8 cellular contexts compared by ENCODE assay signal in genomic region chr5:141692533-141692888, GRCh38. TPM values are rescaled to one million over a fixed set of nuclear protein-coding genes. Genes with fewer than 3 reads are reported as not detected.
DNase-seq lines count a peak whose midpoint lies in the region; ATAC-seq and TF ChIP-seq lines count a peak whose summit lies in the region.

No MANE protein-coding gene starts in this region.

- no peak for TF ChIP-seq CTCF in activated B cell treated with CpG ODN at 0.5 μM for 24 hours (IDR thresholded peaks at IDR 0.05)
- TF ChIP-seq CTCF in fibroblast of villous mesenchyme (IDR thresholded peaks at IDR 0.05; ENCODE audit: insufficient read depth, low read depth, low read length), result no peak
- TF ChIP-seq CTCF in thyroid gland (IDR thresholded peaks at IDR 0.05), result no peak

- H3K9me3 ChIP-seq in skeletal muscle tissue (ENCODE audit: control insufficient read depth in 3 of 3, low read length in 3 of 3) (no peaks in the 10 kb centered on the region), thyroid gland (no peaks in the 10 kb centered on the region)

- DNase-seq in activated CD4-positive, alpha-beta T cell treated with anti-CD3 and anti-CD28 coated beads for 36 hours, result peak; percentile 47
- no peak for DNase-seq in activated CD4-positive, alpha-beta T cell treated with anti-CD3 and anti-CD28 coated beads, Interleukin-2, amount 50 U/mL, for 4 hours
- no peak for DNase-seq in activated B cell treated with CpG ODN at 0.5 μM for 24 hours
- DNase-seq in fibroblast of villous mesenchyme (ENCODE audit: low read depth), result no peak
- DNase-seq in HuH-7.5 (ENCODE audit: low spot score), result no peak
- DNase-seq in thyroid gland, result no peak

- peaks cover 7% of the 10 kb centered on the region for H3K27me3 Mint-ChIP-seq in activated CD4-positive, alpha-beta T cell treated with anti-CD3 and anti-CD28 coated beads for 36 hours
- H3K27me3 Mint-ChIP-seq in activated B cell treated with CpG ODN at 0.5 μM for 24 hours, result peaks cover 55% of the 10 kb centered on the region

- H3K27me3 ChIP-seq in skeletal muscle tissue (ENCODE audit: control insufficient read depth in 3 of 3, insufficient read depth in 3 of 3, low read length in 3 of 3), result peaks cover 13 to 21% (median 17%) of the 10 kb centered on the region in 3 donors
- H3K27me3 ChIP-seq in thyroid gland, result no peaks in the 10 kb centered on the region

- 15 to 18% methylated on average over 5 of the region's 5 CpGs for WGBS in thyroid gland, 2 donors

- peak overlapping the region in 1 of 3 donors; percentile 54 for H3K9ac ChIP-seq in skeletal muscle tissue (ENCODE audit: low read depth in 1 of 3, low read length in 3 of 3)

- no peaks in the 10 kb centered on the region for H3K36me3 Mint-ChIP-seq in activated CD4-positive, alpha-beta T cell treated with anti-CD3 and anti-CD28 coated beads for 36 hours (ENCODE audit: low read depth)
- H3K36me3 Mint-ChIP-seq in activated B cell treated with CpG ODN at 0.5 μM for 24 hours (ENCODE audit: low read depth), result no peaks in the 10 kb centered on the region

- intact Hi-C loops in activated CD4-positive, alpha-beta T cell treated with anti-CD3 and anti-CD28 coated beads for 36 hours (cut with DNase I, micrococcal nuclease), result loop anchor here (1.0 to 5.0 kb wide), 11 partner anchors 122 to 1005 kb away; partner anchors contain the start of genes RNF14 (in 2 of the 2) and DELE1 (in 1 of the 2)
- intact Hi-C loops in activated B cell treated with CpG ODN at 0.5 μM for 24 hours (cut with micrococcal nuclease), result loop anchor here (1.0 to 5.0 kb wide), 8 partner anchors 122 to 1005 kb away; partner anchors contain the start of gene RNF14
- intact Hi-C loops in thyroid gland (cut with DNase I), result loop anchor here (2.0 kb wide), 2 partner anchors 184 to 268 kb away; no protein-coding TSS in a partner anchor

- H3K4me1 ChIP-seq in skeletal muscle tissue (ENCODE audit: control insufficient read depth in 3 of 3, insufficient read depth in 3 of 3, low read length in 3 of 3) (peaks cover 5 to 11% (median 5%) of the 10 kb centered on the region in 3 donors), thyroid gland (peaks cover 0 to 4% of the 10 kb centered on the region in 2 donors)

- POLR2A ChIA-PET in activated CD4-positive, alpha-beta T cell treated with anti-CD3 and anti-CD28 coated beads for 36 hours (lab: Charles Lee), result interaction anchor here (0.5 to 2.5 kb wide), 6 partner anchors 185 to 268 kb away, joined by 3 to 12 read pairs (median 4); partner anchors contain the start of genes DELE1 and PCDH12
- POLR2A ChIA-PET in activated B cell treated with CpG ODN at 0.5 μM for 24 hours (lab: Charles Lee), result interaction anchor here (0.9 to 1.4 kb wide), 7 partner anchors 9 to 277 kb away, joined by 3 to 7 read pairs (median 4); partner anchors contain the start of genes DELE1, FCHSD1 and RNF14

- no peaks in the 10 kb centered on the region for H3K9me3 Mint-ChIP-seq in activated CD4-positive, alpha-beta T cell treated with anti-CD3 and anti-CD28 coated beads for 36 hours (ENCODE audit: low read depth)
- H3K9me3 Mint-ChIP-seq in activated B cell treated with CpG ODN at 0.5 μM for 24 hours, result no peaks in the 10 kb centered on the region

- peaks cover 25% of the 10 kb centered on the region for H3K4me1 Mint-ChIP-seq in activated CD4-positive, alpha-beta T cell treated with anti-CD3 and anti-CD28 coated beads for 36 hours
- H3K4me1 Mint-ChIP-seq in activated B cell treated with CpG ODN at 0.5 μM for 24 hours, result peaks cover 11% of the 10 kb centered on the region

- peak overlapping the region; percentile 84 for H3K27ac Mint-ChIP-seq in activated CD4-positive, alpha-beta T cell treated with anti-CD3 and anti-CD28 coated beads for 36 hours
- no peak overlapping the region for H3K27ac Mint-ChIP-seq in activated B cell treated with CpG ODN at 0.5 μM for 24 hours

- peak overlapping the region; percentile 64 for H3K4me3 Mint-ChIP-seq in activated CD4-positive, alpha-beta T cell treated with anti-CD3 and anti-CD28 coated beads for 36 hours
- peak overlapping the region; percentile 47 for H3K4me3 Mint-ChIP-seq in activated B cell treated with CpG ODN at 0.5 μM for 24 hours

- TF ChIP-seq POLR2A in thyroid gland (IDR thresholded peaks at IDR 0.05), result no peak

- CTCF ChIA-PET in activated CD4-positive, alpha-beta T cell treated with anti-CD3 and anti-CD28 coated beads for 36 hours (lab: Charles Lee), result interaction anchor here (0.5 to 8.9 kb wide), 62 partner anchors 10 to 1422 kb away, joined by 3 to 152 read pairs (median 4); partner anchors contain the start of genes ARAP3, DELE1, HDAC3 and PCDH1
- CTCF ChIA-PET in activated B cell treated with CpG ODN at 0.5 μM for 24 hours (lab: Charles Lee), result interaction anchor here (0.9 to 9.3 kb wide), 31 partner anchors 7 to 455 kb away, joined by 3 to 133 read pairs (median 5); partner anchors contain the start of genes DELE1, FCHSD1, GNPDA1 and PCDH1

- ATAC-seq in activated CD4-positive, alpha-beta T cell treated with anti-CD3 and anti-CD28 coated beads for 36 hours, result peak; percentile 17
- no peak for ATAC-seq in activated B cell treated with CpG ODN at 0.5 μM for 24 hours (ENCODE audit: low read depth)
- no peak for ATAC-seq in GM18498 (IDR thresholded peaks at IDR 0.05; ENCODE audit: unreplicated experiment)

- H3K27ac ChIP-seq in skeletal muscle tissue (ENCODE audit: low read depth, low read length) (no peak overlapping the region), thyroid gland (no peak overlapping the region)

- no peaks in the 10 kb centered on the region for H3K36me3 ChIP-seq in skeletal muscle tissue (ENCODE audit: control insufficient read depth in 3 of 3, insufficient read depth in 3 of 3, low read length in 3 of 3)
- H3K36me3 ChIP-seq in thyroid gland, result no peaks in the 10 kb centered on the region

- H3K4me3 ChIP-seq in fibroblast of villous mesenchyme (ENCODE audit: low read depth, low read length) (peak overlapping the region; percentile 57), skeletal muscle tissue (ENCODE audit: low read length in 3 of 3) (peak overlapping the region; percentile 53 to 67 (median 56)), thyroid gland (replicated peaks in 1 of 3) (no peak overlapping the region)

RNA-seq across cellular contexts. Expression of gene ARAP3, which starts 10.5 kb away (rescaled TPM):
- 1 to 10 TPM; 3.2 TPM for total RNA-seq in activated CD4-positive, alpha-beta T cell treated with anti-CD3 and anti-CD28 coated beads for 36 hours
- total RNA-seq in activated B cell treated with CpG ODN at 0.5 μM for 24 hours (0.44 and 0.49 TPM in 2 replicates), fibroblast of villous mesenchyme (5.6 and 7.7 TPM in 2 replicates), skeletal muscle tissue (5.2 TPM), thyroid gland (10 to 100 TPM in 1 of 4 donors, 1 to 10 TPM in 3; 5.4 to 11.7 (median 8.3) TPM)

RNA-seq across cellular contexts. Expression of gene FCHSD1, which starts 41.3 kb away (rescaled TPM):
- 10 to 100 TPM; 28.2 to 32.9 TPM for total RNA-seq in activated CD4-positive, alpha-beta T cell treated with anti-CD3 and anti-CD28 coated beads for 36 hours
- total RNA-seq in activated B cell treated with CpG ODN at 0.5 μM for 24 hours (63.2 and 79.5 TPM in 2 replicates), fibroblast of villous mesenchyme (24.2 and 25.8 TPM in 2 replicates), skeletal muscle tissue (5.2 TPM), thyroid gland (10 to 100 TPM; 15.2 to 28.3 (median 22.7) TPM)

RNA-seq across cellular contexts. Expression of gene RELL2, which starts 55.7 kb away (rescaled TPM):
- 10 to 100 TPM; 24.3 to 27.8 TPM for total RNA-seq in activated CD4-positive, alpha-beta T cell treated with anti-CD3 and anti-CD28 coated beads for 36 hours
- total RNA-seq in activated B cell treated with CpG ODN at 0.5 μM for 24 hours (16.8 and 18.9 TPM in 2 replicates), fibroblast of villous mesenchyme (4.7 and 8.4 TPM in 2 replicates), skeletal muscle tissue (under 0.01 TPM), thyroid gland (1 to 10 TPM; 2.4 to 5.7 (median 4.6) TPM)

RNA-seq across cellular contexts. Expression of gene HDAC3, which starts 55.9 kb away (rescaled TPM):
- 10 to 100 TPM; 85.9 to 88.6 TPM for total RNA-seq in activated CD4-positive, alpha-beta T cell treated with anti-CD3 and anti-CD28 coated beads for 36 hours
- total RNA-seq in activated B cell treated with CpG ODN at 0.5 μM for 24 hours (101 and 102 TPM in 2 replicates), fibroblast of villous mesenchyme (49.0 and 53.5 TPM in 2 replicates), skeletal muscle tissue (40.7 TPM), thyroid gland (10 to 100 TPM; 44.2 to 62.7 (median 54.6) TPM)

Comparison
In these comparisons a context has a peak if more than half of its experiments do, and no peak if none do; other contexts are left out.
1. H3K4me3 ChIP-seq: peak in fibroblast of villous mesenchyme (single experiment) and skeletal muscle tissue (3 of 3); none in thyroid gland (0 of 3).